ENCODE assay signal across 20 cellular contexts in the genomic region with DNA sequence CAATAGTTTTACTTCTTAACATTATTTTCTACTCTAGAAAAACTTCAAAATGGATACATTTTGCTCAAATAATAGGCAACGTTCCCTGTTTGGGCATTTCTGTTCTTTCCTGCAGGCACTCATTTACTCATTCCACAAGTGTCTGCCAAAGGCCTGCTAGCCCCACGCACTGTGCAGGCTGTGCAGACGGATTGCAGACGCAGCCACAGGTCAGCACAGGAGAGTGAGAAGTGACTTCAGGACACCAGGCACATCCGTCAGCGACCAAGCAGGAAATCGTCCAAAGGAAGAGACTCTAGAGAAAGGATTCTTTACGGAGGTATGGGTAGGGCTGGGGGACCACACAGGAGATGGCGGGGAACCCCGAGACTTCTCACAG.
A peak's percentile ranks its signal among the peaks of the same experiment; 100 is the strongest.
DNase-seq lines count a peak whose midpoint lies in the region; ATAC-seq and TF ChIP-seq lines count a peak whose summit lies in the region.
"Had no signal": no experiment of that assay in that cellular context is flagged by ENCODE, and none has a peak within 500 bp of the region (broad histone marks: within the 10 kb centered on the region; RNA-seq: fewer than 3 reads in every experiment).

No MANE protein-coding gene starts in this region.

- ATAC-seq in stimulated activated naive CD8-positive, alpha-beta T cell treated with anti-CD3 and anti-CD28 coated beads, Interleukin-15, amount 100 ng/mL, for 72 hours, result peak; percentile 42
- no peak for ATAC-seq in stimulated activated naive CD8-positive, alpha-beta T cell treated with anti-CD3 and anti-CD28 coated beads, Interleukin-15, Interleukin-2, amounts not matched to agents 100 U/mL and 50 U/mL, for 24 hours
- peak; percentile 16 for ATAC-seq in effector memory CD8-positive, alpha-beta T cell (replicated peaks)
- ATAC-seq in HG03521 (IDR thresholded peaks at IDR 0.05; ENCODE audit: unreplicated experiment), result no peak
- ATAC-seq: body of pancreas had no signal

- H3K4me1 ChIP-seq in testis, result no peaks in the 10 kb centered on the region
- H3K4me1 ChIP-seq: body of pancreas, colonic mucosa, parathyroid adenoma, sigmoid colon had no signal

- H3K9me3 ChIP-seq in testis, result no peaks in the 10 kb centered on the region
- H3K9me3 ChIP-seq: body of pancreas, colonic mucosa, heart right ventricle, sigmoid colon had no signal

- no peak for DNase-seq in stimulated activated naive CD8-positive, alpha-beta T cell treated with anti-CD3 and anti-CD28 coated beads, Interleukin-15, amount 100 ng/mL, for 72 hours
- no peak for DNase-seq in stimulated activated naive CD8-positive, alpha-beta T cell treated with anti-CD3 and anti-CD28 coated beads, Interleukin-15, Interleukin-2, amounts not matched to agents 100 U/mL and 50 U/mL, for 24 hours
- no peak for DNase-seq in Jurkat, Clone E6-1 (ENCODE audit: low read depth, low spot score)
- no peak for DNase-seq in effector memory CD8-positive, alpha-beta T cell
- DNase-seq in testis (peak; percentile 31), SKM-1 (lab: John Stamatoyannopoulos, UW; ENCODE audit: unreplicated experiment) (no peak)
- no peak for DNase-seq in activated naive CD4-positive, alpha-beta T cell treated with anti-CD3 and anti-CD28 coated beads, Interleukin-2, amount 50 U/mL, for 16 hours
- DNase-seq: body of pancreas; heart right ventricle; NCI-H1694 treated with DMSO at 0.1 percent for 48 hours; NCI-H510A; sigmoid colon; stimulated activated naive CD4-positive, alpha-beta T cell treated with Interleukin-2 at 50 U/mL for 16 hours had no signal

- 53 to 58% methylated on average over 10 of the region's 10 CpGs for WGBS in testis, 2 donors

- no peak overlapping the region for H3K27ac Mint-ChIP-seq in stimulated activated naive CD8-positive, alpha-beta T cell treated with anti-CD3 and anti-CD28 coated beads, Interleukin-15, amount 100 ng/mL, for 72 hours
- H3K27ac Mint-ChIP-seq in effector memory CD8-positive, alpha-beta T cell, result peak overlapping the region in 1 of 2 donors; percentile 4
- H3K27ac Mint-ChIP-seq: activated CD4-positive, alpha-beta T cell treated with anti-CD3 and anti-CD28 coated beads, Interleukin-2, amount 10 ng/mL, durations not matched to agents 7 days and 5 days; activated naive CD4-positive, alpha-beta T cell treated with anti-CD3 and anti-CD28 coated beads, Interleukin-2, amount 50 U/mL, for 24 hours; type B pancreatic cell had no signal

- H3K4me3 Mint-ChIP-seq in stimulated activated naive CD8-positive, alpha-beta T cell treated with anti-CD3 and anti-CD28 coated beads, Interleukin-15, amount 100 ng/mL, for 72 hours, result peak overlapping the region in 1 of 2 donors; percentile 55
- peak overlapping the region; percentile 49 to 62 for H3K4me3 Mint-ChIP-seq in effector memory CD8-positive, alpha-beta T cell
- H3K4me3 Mint-ChIP-seq: activated CD4-positive, alpha-beta T cell treated with anti-CD3 and anti-CD28 coated beads, Interleukin-2, amount 10 ng/mL, durations not matched to agents 7 days and 5 days; type B pancreatic cell had no signal

- H3K27ac ChIP-seq in testis, result no peak overlapping the region
- H3K27ac ChIP-seq: body of pancreas, colonic mucosa, heart right ventricle, parathyroid adenoma, sigmoid colon had no signal

- H3K4me3 ChIP-seq in Jurkat, Clone E6-1 (ENCODE audit: low read length), result peak overlapping the region; percentile 17
- H3K4me3 ChIP-seq in testis, result no peak overlapping the region
- H3K4me3 ChIP-seq: body of pancreas, colonic mucosa, heart right ventricle, lung, sigmoid colon had no signal

- H3K27me3 ChIP-seq in testis, result no peaks in the 10 kb centered on the region
- H3K27me3 ChIP-seq: body of pancreas, colonic mucosa had no signal

- no peak for TF ChIP-seq CTCF in testis (IDR thresholded peaks at IDR 0.05)

- H3K4me1 Mint-ChIP-seq in stimulated activated naive CD8-positive, alpha-beta T cell treated with anti-CD3 and anti-CD28 coated beads, Interleukin-15, amount 100 ng/mL, for 72 hours, result peaks cover 18% of the 10 kb centered on the region
- peaks cover 12 to 13% of the 10 kb centered on the region in 2 donors for H3K4me1 Mint-ChIP-seq in effector memory CD8-positive, alpha-beta T cell (ENCODE audit: low read depth in 2 of 2)

- no peak for TF ChIP-seq POLR2A in testis (IDR thresholded peaks at IDR 0.05)

- no peaks in the 10 kb centered on the region for H3K36me3 Mint-ChIP-seq in effector memory CD8-positive, alpha-beta T cell (ENCODE audit: insufficient read depth)
- H3K36me3 Mint-ChIP-seq: activated naive CD4-positive, alpha-beta T cell treated with anti-CD3 and anti-CD28 coated beads, Interleukin-2, amount 50 U/mL, for 24 hours; type B pancreatic cell had no signal

- H3K27me3 Mint-ChIP-seq in stimulated activated naive CD8-positive, alpha-beta T cell treated with anti-CD3 and anti-CD28 coated beads, Interleukin-15, amount 100 ng/mL, for 72 hours, result peaks cover 33% of the 10 kb centered on the region
- H3K27me3 Mint-ChIP-seq in effector memory CD8-positive, alpha-beta T cell, result peaks cover 14 to 19% of the 10 kb centered on the region in 2 donors
- H3K27me3 Mint-ChIP-seq: type B pancreatic cell had no signal

- intact Hi-C loops in testis (cut with DNase I; ENCODE audit: low total_unique reads), result no loop called here

- H3K9me3 Mint-ChIP-seq in stimulated activated naive CD8-positive, alpha-beta T cell treated with anti-CD3 and anti-CD28 coated beads, Interleukin-15, amount 100 ng/mL, for 72 hours, result no peaks in the 10 kb centered on the region
- no peaks in the 10 kb centered on the region for H3K9me3 Mint-ChIP-seq in effector memory CD8-positive, alpha-beta T cell

- no peaks in the 10 kb centered on the region for H3K36me3 ChIP-seq in testis (ENCODE audit: low read depth, missing control alignments)
- H3K36me3 ChIP-seq: colonic mucosa, heart right ventricle, sigmoid colon had no signal

Comparison
In these comparisons a context has a peak if more than half of its experiments do, and no peak if none do; other contexts are left out.
1. ATAC-seq: peak in stimulated activated naive CD8-positive, alpha-beta T cell treated with anti-CD3 and anti-CD28 coated beads, Interleukin-15, amount 100 ng/mL, for 72 hours (single experiment) and effector memory CD8-positive, alpha-beta T cell (single experiment); none in stimulated activated naive CD8-positive, alpha-beta T cell treated with anti-CD3 and anti-CD28 coated beads, Interleukin-15, Interleukin-2, amounts not matched to agents 100 U/mL and 50 U/mL, for 24 hours (single experiment) and HG03521 (single experiment).